ENCODE assay signal across 24 cellular contexts in genomic region chr15:59948924-59949613, GRCh38. TPM values are rescaled to one million over a fixed set of nuclear protein-coding genes. Genes with fewer than 3 reads are reported as not detected.
DNase-seq lines count a peak whose midpoint lies in the region; ATAC-seq, FAIRE-seq and TF ChIP-seq lines count a peak whose summit lies in the region.
"Had no signal": no experiment of that assay in that cellular context is flagged by ENCODE, and none has a peak within 500 bp of the region (broad histone marks: within the 10 kb centered on the region; RNA-seq: fewer than 3 reads in every experiment).

No MANE protein-coding gene starts in this region.

- H3K79me2 ChIP-seq in HepG2 (ENCODE audit: insufficient read depth, low read length), result no peaks in the 10 kb centered on the region
- no peaks in the 10 kb centered on the region for H3K79me2 ChIP-seq in K562 (ENCODE audit: control insufficient read depth, insufficient read depth, low read length)

- H3K9me1 ChIP-seq in K562 (ENCODE audit: control insufficient read depth, insufficient read depth, low read length), result no peaks in the 10 kb centered on the region

- H4K20me1 ChIP-seq in HepG2 (ENCODE audit: insufficient read depth, low read length) (no peaks in the 10 kb centered on the region), K562 (replicated peaks; ENCODE audit: control insufficient read depth, insufficient read depth, low read length) (no peaks in the 10 kb centered on the region)
- H4K20me1 ChIP-seq: BLaER1 treated with 17β-estradiol and CSF1 and Interleukin-3, amounts not matched to agents 10 nM and 100 nM had no signal

- ATAC-seq in HepG2, result no peak
- ATAC-seq in right lobe of liver, result no peak
- no peak for ATAC-seq in K562
- ATAC-seq in HG03442 (IDR thresholded peaks at IDR 0.05; ENCODE audit: unreplicated experiment), result no peak
- no peak for ATAC-seq in HG03571 (IDR thresholded peaks at IDR 0.05; ENCODE audit: unreplicated experiment)
- ATAC-seq: GM12878, GM23338 had no signal

- DNase-seq in HepG2 (ENCODE audit: low spot score), result no peak
- DNase-seq in right lobe of liver, result no peak
- peak; percentile 41 to 45 for DNase-seq in NCI-H526 (lab: John Stamatoyannopoulos, UW)
- no peak for DNase-seq in K562 (ENCODE audit: extremely low read depth in 1 of 4, low spot score in 3 of 4)
- no peak for DNase-seq in NCI-H446 (lab: John Stamatoyannopoulos, UW)
- DNase-seq: ACHN; AML-193; BE2C; CD4-positive, alpha-beta T cell; CD8-positive, alpha-beta memory T cell; DMS 273 treated with DMSO at 0.1 percent for 48 hours; DMS79; EL; GDM1 had no signal

- intact Hi-C loops in HepG2 (cut with micrococcal nuclease; ENCODE audit: unreplicated experiment) (no loop called here), right lobe of liver (cut with DNase I) (no loop called here), K562 (cut with micrococcal nuclease) (no loop called here)

- FAIRE-seq in HepG2 (lab: Jason Lieb, UNC), result no peak
- no peak for FAIRE-seq in K562 (lab: Jason Lieb, UNC)
- FAIRE-seq: D721Med, GM12878, H54 had no signal

- TF ChIP-seq POLR2A in HepG2 (IDR thresholded peaks at IDR 0.05; ENCODE audit: insufficient read depth in 1 of 2, low read depth in 2 of 2, low read length in 2 of 2), result no peak
- no peak for TF ChIP-seq POLR2A in right lobe of liver (IDR thresholded peaks at IDR 0.05)
- no peak for TF ChIP-seq POLR2A in K562 (conservative IDR thresholded peaks at IDR 0.05)

- POLR2A ChIA-PET in HepG2 (lab: Yijun Ruan, JAX), result no interaction called here
- POLR2A ChIA-PET in K562 (lab: Yijun Ruan, JAX), result interaction anchor here (1.0 kb wide), 1 partner anchor 58 kb away, joined by 6 read pairs; no protein-coding TSS in a partner anchor

- TF ChIP-seq RAD21 in HepG2 (CRISPR knock-in tag; IDR thresholded peaks at IDR 0.05) (no peak), K562 (CRISPR knock-in tag; conservative IDR thresholded peaks at IDR 0.05 in 1 of 2, IDR thresholded peaks at IDR 0.05 in 1 of 2) (no peak)

- H3K36me3 ChIP-seq in HepG2 (replicated peaks in 1 of 2; ENCODE audit: control insufficient read depth in 1 of 2, insufficient read depth in 2 of 2, low read length in 2 of 2) (no peaks in the 10 kb centered on the region), right lobe of liver (no peaks in the 10 kb centered on the region), K562 (ENCODE audit: control insufficient read depth, insufficient read depth, low read length) (no peaks in the 10 kb centered on the region)
- H3K36me3 ChIP-seq: BE2C; BLaER1 treated with 17β-estradiol and CSF1 and Interleukin-3, amounts not matched to agents 10 nM and 100 nM; HAP-1 had no signal

- H3K27me3 ChIP-seq in HepG2 (ENCODE audit: control insufficient read depth in 1 of 2, insufficient read depth in 2 of 2, low read length in 2 of 2) (0 out of 5 replicates have a peak, but pooled peaks cover 0 to 6% of the 10 kb centered on the region in 2 experiments), right lobe of liver (no peaks in the 10 kb centered on the region), K562 (ENCODE audit: control insufficient read depth in 2 of 2, insufficient read depth in 2 of 2, low read length in 2 of 2) (peaks cover 0 to 7% of the 10 kb centered on the region in 2 experiments; a peak in 2 of 5 replicates)
- H3K27me3 ChIP-seq: BLaER1 treated with 17β-estradiol and CSF1 and Interleukin-3, amounts not matched to agents 10 nM and 100 nM had no signal

- H3K4me3 ChIP-seq in HepG2 (replicated peaks in 1 of 3; ENCODE audit: insufficient read depth in 1 of 3, low read depth in 2 of 3, low read length in 3 of 3), result no peak overlapping the region
- no peak overlapping the region for H3K4me3 ChIP-seq in right lobe of liver
- no peak overlapping the region for H3K4me3 ChIP-seq in K562
- H3K4me3 ChIP-seq: BLaER1 treated with 17β-estradiol and CSF1 and Interleukin-3, amounts not matched to agents 10 nM and 100 nM; GM12878; GM23338; HAP-1 had no signal

- no peak overlapping the region for H2AFZ ChIP-seq in HepG2 (ENCODE audit: low read length)
- no peak overlapping the region for H2AFZ ChIP-seq in K562 (ENCODE audit: low read depth, low read length)
- H2AFZ ChIP-seq: GM23338 had no signal

- WGBS in HepG2 (ENCODE audit: low lambda C conversion rate), result 3% methylated on average over 8 of the region's 8 CpGs
- WGBS in right lobe of liver (ENCODE audit: insufficient coverage, low coverage, low lambda C conversion rate, missing lambda C conversion rate), result 72% methylated on average over 8 of the region's 8 CpGs
- 2% methylated on average over 8 of the region's 8 CpGs for WGBS in K562 (ENCODE audit: insufficient coverage, low coverage, missing lambda C conversion rate)

- TF ChIP-seq CTCF in HepG2 (CRISPR knock-in tag; IDR thresholded peaks at IDR 0.05) (no peak), right lobe of liver (IDR thresholded peaks at IDR 0.05) (no peak), K562 (IDR thresholded peaks at IDR 0.05 in 2 of 3, conservative IDR thresholded peaks at IDR 0.05 in 1 of 3; ENCODE audit: insufficient read depth in 2 of 3, low read depth in 1 of 3, low read length in 3 of 3) (no peak)

- no peaks in the 10 kb centered on the region for H3K4me1 ChIP-seq in HepG2 (ENCODE audit: insufficient read depth, low read length)
- no peaks in the 10 kb centered on the region for H3K4me1 ChIP-seq in right lobe of liver
- H3K4me1 ChIP-seq in K562 (replicated peaks in 1 of 2; ENCODE audit: control insufficient read depth in 2 of 2, insufficient read depth in 2 of 2, low read length in 2 of 2), result no peaks in the 10 kb centered on the region
- H3K4me1 ChIP-seq: BE2C, HAP-1 had no signal

- in situ Hi-C loops in HepG2 (cut with HindIII; ENCODE audit: extremely low pct_ligation_motif_present, low pct_unique_long_range_greater_than_20kb) (no loop called here), K562 (cut with MboI) (no loop called here)

- no peak overlapping the region for H3K4me2 ChIP-seq in HepG2 (ENCODE audit: low read depth, low read length)
- H3K4me2 ChIP-seq in K562 (ENCODE audit: insufficient read depth, low read length), result no peak overlapping the region
- H3K4me2 ChIP-seq: BLaER1 treated with 17β-estradiol and CSF1 and Interleukin-3, amounts not matched to agents 10 nM and 100 nM; GM23338 had no signal

- H3K27ac ChIP-seq in HepG2 (ENCODE audit: extremely low read length, insufficient read depth, low read length) (no peak overlapping the region), right lobe of liver (no peak overlapping the region), K562 (ENCODE audit: extremely low read depth, low read depth, low read length) (no peak overlapping the region)
- H3K27ac ChIP-seq: 22Rv1; BLaER1 treated with 17β-estradiol and CSF1 and Interleukin-3, amounts not matched to agents 10 nM and 100 nM had no signal

- CTCF ChIA-PET in HepG2 (lab: Yijun Ruan, JAX; ENCODE audit: low intra/inter-chr PET ratio, low total read pairs) (no interaction called here), K562 (lab: Yijun Ruan, JAX; ENCODE audit: low intra/inter-chr PET ratio) (no interaction called here)

- no peak overlapping the region for H3K9ac ChIP-seq in HepG2 (ENCODE audit: insufficient read depth, low read depth, low read length)
- no peak overlapping the region for H3K9ac ChIP-seq in K562 (ENCODE audit: insufficient read depth in 1 of 2, low read depth in 2 of 2, low read length in 2 of 2)
- H3K9ac ChIP-seq: BLaER1 treated with 17β-estradiol and CSF1 and Interleukin-3, amounts not matched to agents 10 nM and 100 nM had no signal

- H3K9me3 ChIP-seq in HepG2 (ENCODE audit: low read length), result no peaks in the 10 kb centered on the region
- H3K9me3 ChIP-seq in right lobe of liver, result no peaks in the 10 kb centered on the region
- no peaks in the 10 kb centered on the region for H3K9me3 ChIP-seq in K562 (replicated peaks; ENCODE audit: control insufficient read depth, insufficient read depth, low read depth, low read length)
- H3K9me3 ChIP-seq: BE2C; BLaER1 treated with 17β-estradiol and CSF1 and Interleukin-3, amounts not matched to agents 10 nM and 100 nM; HAP-1 had no signal

- BruUV-seq in HepG2 (replicated peaks; lab: Mats Ljungman, UMichigan) (no TSS peak), K562 (replicated peaks; lab: Mats Ljungman, UMichigan) (no TSS peak)

- TF ChIP-seq EP300 in HepG2 (IDR thresholded peaks at IDR 0.05; ENCODE audit: low read depth in 2 of 2, low read length in 2 of 2), result no peak
- no peak for TF ChIP-seq EP300 in HepG2 (CRISPR knock-in tag; IDR thresholded peaks at IDR 0.05; ENCODE audit: borderline replicate concordance)
- TF ChIP-seq EP300 in K562 (IDR thresholded peaks at IDR 0.05; ENCODE audit: low read length), result no peak

RNA-seq across cellular contexts. Expression of gene FOXB1, which starts 55.0 kb away (rescaled TPM):
- not detected in 2 replicates for total RNA-seq in HepG2 (2016; rRNA removed; fragmentation: Illumina TruSeq; extraction: Trizol)
- not detected in 2 replicates for total RNA-seq in HepG2 (2016; cell fraction: cytosol; rRNA removed; fragmentation: Illumina TruSeq; extraction: Trizol; ENCODE audit: low read depth)
- total RNA-seq in HepG2 (2016; cell fraction: insoluble cytoplasmic fraction; rRNA removed; fragmentation: Illumina TruSeq; extraction: Trizol), result not detected in 2 replicates
- not detected in 2 replicates for total RNA-seq in HepG2 (2016; cell fraction: membrane; rRNA removed; fragmentation: Illumina TruSeq; extraction: Trizol)
- total RNA-seq in HepG2 (2016; cell fraction: nucleus; rRNA removed; fragmentation: Illumina TruSeq; extraction: Trizol), result not detected in 2 replicates
- not detected in 2 replicates for polyA plus RNA-seq in HepG2 (2011; rRNA removed)
- polyA plus RNA-seq in HepG2 (2011; cell fraction: cytosol; rRNA removed), result not detected in 2 replicates
- polyA plus RNA-seq in HepG2 (2011; cell fraction: nucleus; rRNA removed), result not detected in 2 replicates
- not detected in 2 replicates for polyA plus RNA-seq in HepG2 (2012)
- not detected in 2 replicates for polyA plus RNA-seq in HepG2 (2016; cell fraction: cytosol; fragmentation: Illumina TruSeq; extraction: Trizol; ENCODE audit: low read depth)
- polyA plus RNA-seq in HepG2 (2016; cell fraction: insoluble cytoplasmic fraction; fragmentation: Illumina TruSeq; extraction: Trizol; ENCODE audit: low read depth), result not detected in 2 replicates
- polyA plus RNA-seq in HepG2 (2016; cell fraction: membrane; fragmentation: Illumina TruSeq; extraction: Trizol; ENCODE audit: low read depth), result not detected in 2 replicates
- polyA plus RNA-seq in HepG2 (2016; cell fraction: nucleus; fragmentation: Illumina TruSeq; extraction: Trizol; ENCODE audit: insufficient read depth, low read depth), result not detected in 2 replicates
- polyA minus RNA-seq in HepG2 (2011; rRNA and poly(A)+ RNA removed; ENCODE audit: low replicate concordance), result not detected in 2 replicates
- not detected in 2 replicates for polyA minus RNA-seq in HepG2 (2011; cell fraction: cytosol; rRNA and poly(A)+ RNA removed)
- not detected in 2 replicates for polyA minus RNA-seq in HepG2 (2011; cell fraction: nucleus; rRNA and poly(A)+ RNA removed)
- not detected for total RNA-seq in right lobe of liver
- total RNA-seq in K562 (2011; cell fraction: chromatin; rRNA removed; ENCODE audit: low replicate concordance), result not detected in 2 replicates
- total RNA-seq in K562 (2011; cell fraction: nucleolus; rRNA removed), result not detected in 2 replicates
- not detected in 2 replicates for total RNA-seq in K562 (2011; cell fraction: nucleoplasm; rRNA removed)
- not detected in 2 replicates for total RNA-seq in K562 (2014; rRNA removed)
- not detected in 2 replicates for total RNA-seq in K562 (2014; rRNA removed; fragmentation: Illumina TruSeq; extraction: Trizol)
- total RNA-seq in K562 (2015; rRNA removed; fragmentation: Illumina TruSeq; extraction: Trizol), result not detected in 2 replicates
- not detected in 2 replicates for total RNA-seq in K562 (2021)
- not detected in 2 replicates for polyA plus RNA-seq in K562 (2011; rRNA removed)
- polyA plus RNA-seq in K562 (2011; cell fraction: cytosol; rRNA removed), result not detected in 2 replicates
- polyA plus RNA-seq in K562 (2011; cell fraction: nucleus; rRNA removed), result not detected in 2 replicates
- not detected in 2 replicates for polyA plus RNA-seq in K562 (2012)
- not detected in 2 replicates for polyA plus RNA-seq in K562 (2014; fragmentation: Illumina TruSeq; extraction: Trizol)
- not detected for polyA plus RNA-seq in K562 (2014; fragmentation: Nextera tagmentation; extraction: Ambion mirVana)
- polyA plus RNA-seq in K562 (2014; rRNA removed), result not detected in 2 replicates
- not detected in 2 replicates for polyA minus RNA-seq in K562 (2011; rRNA and poly(A)+ RNA removed)
- polyA minus RNA-seq in K562 (2011; cell fraction: cytosol; rRNA and poly(A)+ RNA removed), result not detected in 2 replicates
- not detected in 2 replicates for polyA minus RNA-seq in K562 (2011; cell fraction: nucleus; rRNA and poly(A)+ RNA removed)
- total RNA-seq: GM12878 had no signal
- polyA plus RNA-seq: CD14-positive monocyte, GM12878 had no signal

Comparison
In these comparisons a context has a peak if more than half of its experiments do, and no peak if none do; other contexts are left out.
1. DNase-seq: peak in NCI-H526 (2 of 2); none in HepG2 (single experiment), right lobe of liver (0 of 3), K562 (0 of 4) and NCI-H446 (0 of 2).
2. Of the 241 proteins assayed by ChIP-seq in both HepG2 and K562: peak only in HepG2: MAFF and MAFK; only in K562: none; in both: none; in neither: 239.